ENCODE assay signal across 8 cellular contexts in genomic region chr10:38010150-38010903, GRCh38. TPM values are rescaled to one million over a fixed set of nuclear protein-coding genes. Genes with fewer than 3 reads are reported as not detected.
A peak's percentile ranks its signal among the peaks of the same experiment; 100 is the strongest.
DNase-seq lines count a peak whose midpoint lies in the region; ATAC-seq and TF ChIP-seq lines count a peak whose summit lies in the region.

Gene ZNF33A (plus strand): TSS chr10:38010675. CDS start chr10:38012342, 1,667 bp downstream.

- H3K27me3 ChIP-seq in BJ (ENCODE audit: control insufficient read depth, insufficient read depth, low read length) (no peaks in the 10 kb centered on the region), layer of hippocampus (ENCODE audit: control insufficient read depth, insufficient read depth, low read length) (no peaks in the 10 kb centered on the region)

- peak; percentile 89 for ATAC-seq in HG03457 (IDR thresholded peaks at IDR 0.05; ENCODE audit: unreplicated experiment)

- POLR2A ChIA-PET in BJ (lab: Charles Lee): no interaction called here

- CTCF ChIA-PET in BJ (lab: Yijun Ruan, JAX): interaction anchor here (1.4 kb wide), 1 partner anchor 33 kb away, joined by 4 read pairs; the partner anchor contains the start of gene ZNF25

- H3K36me3 ChIP-seq in BJ (ENCODE audit: control insufficient read depth, insufficient read depth, low read length): no peaks in the 10 kb centered on the region; the same call in 1 of the 2 replicates

- peak; percentile 20; the same call in 1 of the 2 replicates for TF ChIP-seq CTCF in BJ (IDR thresholded peaks at IDR 0.05; ENCODE audit: insufficient read depth, low read depth, low read length)

- H3K27ac ChIP-seq in cingulate gyrus (ENCODE audit: low read depth, low read length) (peak within 1 kb of the TSS; percentile 97), layer of hippocampus (ENCODE audit: low read depth, low read length) (peak within 1 kb of the TSS; percentile 97)

- peak within 1 kb of the TSS; percentile 61 for H3K4me3 ChIP-seq in BJ (ENCODE audit: low read depth, low read length)

- DNase-seq in BJ (ENCODE audit: low read depth): peak; percentile 52
- peak; percentile 69 for DNase-seq in GM19240 (ENCODE audit: insufficient read length, low spot score)
- DNase-seq in NCI-H524 (lab: John Stamatoyannopoulos, UW): peak; percentile 69 to 82
- peak; percentile 93 for DNase-seq in activated CD4-positive, alpha-beta T cell treated with anti-CD3 and anti-CD28 coated beads for 48 hours
- peak; percentile 69 to 87 (median 81) for DNase-seq in stimulated activated CD4-positive, alpha-beta T cell treated with anti-CD3 and anti-CD28 coated beads, Interleukin-1b, Interleukin-23, amount 100 ng/mL, for 24 hours (ENCODE audit: low read depth in 4 of 4, low spot score in 1 of 4)

RNA-seq across cellular contexts. Expression of gene ZNF33A, which starts in this region (rescaled TPM):
- 3.9 and 7.7 TPM in 2 replicates for polyA plus RNA-seq in BJ (2011; rRNA removed)
- polyA minus RNA-seq in BJ (2011; rRNA and poly(A)+ RNA removed): 5.0 and 5.6 TPM in 2 replicates

Comparison
In these comparisons a context has a peak if more than half of its experiments do, and no peak if none do; other contexts are left out.
1. Peak in every context shown above with its lines: DNase-seq, ATAC-seq, H3K4me3 ChIP-seq and H3K27ac ChIP-seq.